Comparison of ENCODE assay signal across 27 cellular contexts in genomic region chr15:80582816-80583423, GRCh38.
"Had no signal": no experiment of that assay in that cellular context is flagged by ENCODE, and none has a peak within 500 bp of the region (broad histone marks: within the 10 kb centered on the region; RNA-seq: fewer than 3 reads in every experiment).

No MANE protein-coding gene starts in this region.

- H3K4me3 Mint-ChIP-seq: activated naive CD4-positive, alpha-beta T cell treated with anti-CD3 and anti-CD28 coated beads, Interleukin-2, amount 10 ng/mL, durations not matched to agents 7 days and 5 days; activated naive CD8-positive, alpha-beta T cell treated with anti-CD3 and anti-CD28 coated beads, Interleukin-2, amount 10 ng/mL, durations not matched to agents 7 days and 5 days; activated T-cell treated with anti-CD3 and anti-CD28 coated beads, Interleukin-2, amount 50 U/mL, for 24 hours; brain; effector memory CD8-positive, alpha-beta T cell; natural killer cell treated with Interleukin-12 subunit alpha and Interleukin-12 subunit beta and Interleukin-15 and Interleukin-18, amount 100 ng/mL, for 72 hours had no signal

- H3K36me3 ChIP-seq: ascending aorta, cardiac muscle cell, heart right ventricle, left lung, neutrophil, right lobe of liver, suprapubic skin had no signal

- H3K27me3 Mint-ChIP-seq: brain had no signal

- H3K4me1 Mint-ChIP-seq: activated naive CD4-positive, alpha-beta T cell treated with anti-CD3 and anti-CD28 coated beads, Interleukin-2, amount 10 ng/mL, durations not matched to agents 7 days and 5 days; activated naive CD8-positive, alpha-beta T cell treated with anti-CD3 and anti-CD28 coated beads, Interleukin-2, amount 10 ng/mL, durations not matched to agents 7 days and 5 days had no signal

- DNase-seq: activated CD4-positive, alpha-beta T cell treated with anti-CD3 and anti-CD28 coated beads for 4 hours; activated CD4-positive, alpha-beta T cell treated with anti-CD3 and anti-CD28 coated beads, Interleukin-2, amount 50 U/mL, for 48 hours; activated CD8-positive, alpha-beta memory T cell treated with anti-CD3 and anti-CD28 coated beads for 24 hours; activated CD8-positive, alpha-beta memory T cell treated with anti-CD3 and anti-CD28 coated beads, Interleukin-2, amount 50 U/mL, for 4 hours; activated gamma-delta T cell; activated naive CD4-positive, alpha-beta T cell treated with anti-CD3 and anti-CD28 coated beads, Interleukin-2, amount 10 ng/mL, durations not matched to agents 7 days and 5 days; activated naive CD8-positive, alpha-beta T cell treated with anti-CD3 and anti-CD28 coated beads, Interleukin-2, amount 10 ng/mL, durations not matched to agents 7 days and 5 days; activated T-cell treated with anti-CD3 and anti-CD28 coated beads, Interleukin-2, amount 50 U/mL, for 24 hours; cortex of kidney; effector memory CD8-positive, alpha-beta T cell; foreskin melanocyte; heart right ventricle; left lung; mesendoderm; mucosa of descending colon; right lobe of liver; stimulated activated naive CD4-positive, alpha-beta T cell had no signal

- H3K9me3 Mint-ChIP-seq: activated naive CD4-positive, alpha-beta T cell treated with anti-CD3 and anti-CD28 coated beads, Interleukin-2, amount 10 ng/mL, durations not matched to agents 7 days and 5 days; activated naive CD8-positive, alpha-beta T cell treated with anti-CD3 and anti-CD28 coated beads, Interleukin-2, amount 10 ng/mL, durations not matched to agents 7 days and 5 days; activated T-cell treated with anti-CD3 and anti-CD28 coated beads, Interleukin-2, amount 50 U/mL, for 24 hours; brain; effector memory CD8-positive, alpha-beta T cell; natural killer cell treated with Interleukin-12 subunit alpha and Interleukin-12 subunit beta and Interleukin-15 and Interleukin-18, amount 100 ng/mL, for 72 hours had no signal

- H3K36me3 Mint-ChIP-seq: activated naive CD4-positive, alpha-beta T cell treated with anti-CD3 and anti-CD28 coated beads, Interleukin-2, amount 10 ng/mL, durations not matched to agents 7 days and 5 days; activated naive CD8-positive, alpha-beta T cell treated with anti-CD3 and anti-CD28 coated beads, Interleukin-2, amount 10 ng/mL, durations not matched to agents 7 days and 5 days; natural killer cell treated with Interleukin-12 subunit alpha and Interleukin-12 subunit beta and Interleukin-15 and Interleukin-18, amount 100 ng/mL, for 72 hours had no signal

- H3K27me3 ChIP-seq: ascending aorta, cardiac muscle cell, esophagus muscularis mucosa, left lung, neutrophil, right lobe of liver, suprapubic skin, tibial artery had no signal

- H3K27ac Mint-ChIP-seq: activated naive CD4-positive, alpha-beta T cell treated with anti-CD3 and anti-CD28 coated beads, Interleukin-2, amount 10 ng/mL, durations not matched to agents 7 days and 5 days; activated naive CD8-positive, alpha-beta T cell treated with anti-CD3 and anti-CD28 coated beads, Interleukin-2, amount 10 ng/mL, durations not matched to agents 7 days and 5 days; activated T-cell treated with anti-CD3 and anti-CD28 coated beads, Interleukin-2, amount 50 U/mL, for 24 hours; effector memory CD8-positive, alpha-beta T cell; natural killer cell treated with Interleukin-12 subunit alpha and Interleukin-12 subunit beta and Interleukin-15 and Interleukin-18, amount 100 ng/mL, for 72 hours had no signal

- ATAC-seq: effector memory CD8-positive, alpha-beta T cell; heart right ventricle; left lung; mucosa of descending colon; natural killer cell treated with Interleukin-12 subunit alpha and Interleukin-12 subunit beta and Interleukin-15 and Interleukin-18, amount 100 ng/mL, for 72 hours; right lobe of liver had no signal

- H3K27ac ChIP-seq: ascending aorta, cardiac muscle cell, esophagus muscularis mucosa, heart right ventricle, left lung, neutrophil, right lobe of liver, skin epidermis, suprapubic skin, tibial artery had no signal

- H3K4me1 ChIP-seq: ascending aorta, esophagus muscularis mucosa, left lung, tibial artery had no signal

- H3K4me3 ChIP-seq: ascending aorta, cardiac muscle cell, esophagus muscularis mucosa, heart right ventricle, left lung, lung, mucosa of descending colon, right lobe of liver, skin epidermis, suprapubic skin, tibial artery had no signal
